9 cellular contexts compared by ENCODE assay signal in genomic region chr16:66426112-66427035, GRCh38. TPM values are rescaled to one million over a fixed set of nuclear protein-coding genes. Genes with fewer than 3 reads are reported as not detected.
A peak's percentile ranks its signal among the peaks of the same experiment; 100 is the strongest.
DNase-seq lines count a peak whose midpoint lies in the region; ATAC-seq and TF ChIP-seq lines count a peak whose summit lies in the region.
"Had no signal": no experiment of that assay in that cellular context is flagged by ENCODE, and none has a peak within 500 bp of the region (broad histone marks: within the 10 kb centered on the region; RNA-seq: fewer than 3 reads in every experiment).

No MANE protein-coding gene starts in this region.

- H3K18ac ChIP-seq in mesenchymal stem cell (ENCODE audit: low read depth in 1 of 2, low read length in 2 of 2): peak overlapping the region in 1 of 2 experiments; percentile 44

- H2BK5ac ChIP-seq in mesenchymal stem cell (ENCODE audit: low read depth, low read length, poor library complexity, severe bottlenecking): no peak overlapping the region

- H3K27me3 ChIP-seq in cardiac muscle cell: peaks cover 92% of the 10 kb centered on the region
- H3K27me3 ChIP-seq in mesenchymal stem cell (ENCODE audit: control insufficient read depth in 1 of 2, insufficient read depth in 1 of 2, low read length in 2 of 2): peaks cover 18 to 40% of the 10 kb centered on the region in 2 experiments
- no peaks in the 10 kb centered on the region for H3K27me3 ChIP-seq in aorta (ENCODE audit: control insufficient read depth in 1 of 2, insufficient read depth in 2 of 2, low read length in 1 of 2)

- TF ChIP-seq CTCF in cardiac muscle cell (IDR thresholded peaks at IDR 0.05; ENCODE audit: low read depth, low read length): no peak
- no peak for TF ChIP-seq CTCF in choroid plexus epithelial cell (conservative IDR thresholded peaks at IDR 0.05; ENCODE audit: low read depth, low read length)

- no peak overlapping the region for H3K27ac ChIP-seq in cardiac muscle cell
- no peak overlapping the region for H3K27ac ChIP-seq in mesenchymal stem cell (ENCODE audit: low read length, poor library complexity, severe bottlenecking)
- no peak overlapping the region for H3K27ac ChIP-seq in aorta (ENCODE audit: low read depth in 1 of 2, low read length in 2 of 2)

- peak overlapping the region in 1 of 2 experiments; percentile 64 for H3K14ac ChIP-seq in mesenchymal stem cell (ENCODE audit: low read length in 2 of 2)

- 17% methylated on average over 39 of the region's 56 CpGs for WGBS in mesenchymal stem cell
- 18% methylated on average over 51 to 56 of the region's 56 CpGs for WGBS in aorta, 2 donors

- H2BK15ac ChIP-seq in mesenchymal stem cell (ENCODE audit: low read depth, poor library complexity, severe bottlenecking): no peak overlapping the region

- H3K4me1 ChIP-seq in cardiac muscle cell (ENCODE audit: low read depth): no peaks in the 10 kb centered on the region
- peaks cover 31% of the 10 kb centered on the region for H3K4me1 ChIP-seq in mesenchymal stem cell (ENCODE audit: control insufficient read depth, insufficient read depth, low read depth, low read length)
- no peaks in the 10 kb centered on the region for H3K4me1 ChIP-seq in aorta (ENCODE audit: control insufficient read depth in 1 of 2, insufficient read depth in 2 of 2, low read length in 2 of 2)

- H2AK5ac ChIP-seq in mesenchymal stem cell (ENCODE audit: low read length, severe bottlenecking): no peak overlapping the region

- H3K4ac ChIP-seq in mesenchymal stem cell (ENCODE audit: low read depth in 1 of 2, low read length in 2 of 2): no peak overlapping the region

- H3K36me3 ChIP-seq in cardiac muscle cell (no peaks in the 10 kb centered on the region), mesenchymal stem cell (ENCODE audit: control insufficient read depth in 1 of 2, insufficient read depth in 2 of 2, low read depth in 1 of 2, low read length in 2 of 2) (no peaks in the 10 kb centered on the region), aorta (ENCODE audit: control insufficient read depth in 1 of 2, insufficient read depth in 2 of 2, low read length in 1 of 2) (no peaks in the 10 kb centered on the region)

- peaks cover 5% of the 10 kb centered on the region for H3K79me1 ChIP-seq in mesenchymal stem cell (replicated peaks; ENCODE audit: low read length, poor library complexity, severe bottlenecking)

- peak in 1 of 2 donors; percentile 25 for DNase-seq in cardiac muscle cell (ENCODE audit: low read depth in 1 of 2, low spot score in 1 of 2)
- no peak for DNase-seq in Right ventricle myocardium inferior (ENCODE audit: missing footprints)
- no peak for DNase-seq in choroid plexus epithelial cell (ENCODE audit: low read depth)
- DNase-seq in mesenchymal stem cell: no peak
- DNase-seq in aorta: peak in 1 of 2 donors; percentile 76
- DNase-seq: T-helper 1 cell had no signal

- H3K4me3 ChIP-seq in cardiac muscle cell: peak overlapping the region; percentile 35
- peak overlapping the region; percentile 32 for H3K4me3 ChIP-seq in choroid plexus epithelial cell (ENCODE audit: low read depth, low read length)
- peak overlapping the region; percentile 61 to 73 for H3K4me3 ChIP-seq in mesenchymal stem cell (ENCODE audit: insufficient read depth in 1 of 2, low read depth in 1 of 2, low read length in 2 of 2)
- peak overlapping the region; percentile 55 to 65 for H3K4me3 ChIP-seq in aorta (ENCODE audit: low read length in 2 of 2)

- no peaks in the 10 kb centered on the region for H3K9me3 ChIP-seq in cardiac muscle cell (ENCODE audit: low read depth)
- H3K9me3 ChIP-seq in mesenchymal stem cell (ENCODE audit: control insufficient read depth, low read length): no peaks in the 10 kb centered on the region
- H3K9me3 ChIP-seq in aorta (ENCODE audit: control insufficient read depth, low read length): no peaks in the 10 kb centered on the region

- H2AFZ ChIP-seq in mesenchymal stem cell (ENCODE audit: low read depth, low read length): no peak overlapping the region

- no peak overlapping the region for H4K8ac ChIP-seq in mesenchymal stem cell (ENCODE audit: low read length)

- H2BK12ac ChIP-seq in mesenchymal stem cell (ENCODE audit: low read length in 2 of 2): peak overlapping the region in 1 of 2 experiments; percentile 37

- H3K4me2 ChIP-seq in mesenchymal stem cell (ENCODE audit: low read length, poor library complexity, severe bottlenecking): peak overlapping the region; percentile 59

- no peak overlapping the region for H3K23ac ChIP-seq in mesenchymal stem cell (ENCODE audit: low read length in 2 of 2)

- intact Hi-C loops in Right ventricle myocardium inferior (cut with DNase I) (no loop called here), aorta (cut with DNase I) (no loop called here)

- peak overlapping the region; percentile 27 for H3K9ac ChIP-seq in mesenchymal stem cell (ENCODE audit: low read length)

- H2BK120ac ChIP-seq in mesenchymal stem cell (ENCODE audit: low read depth, low read length): no peak overlapping the region

- ATAC-seq in Right ventricle myocardium inferior: no peak
- ATAC-seq in aorta (ENCODE audit: low FRiP score): no peak
- ATAC-seq in HG03196 (IDR thresholded peaks at IDR 0.05; ENCODE audit: unreplicated experiment): no peak
- ATAC-seq in GM21723 (IDR thresholded peaks at IDR 0.05; ENCODE audit: unreplicated experiment): no peak
- ATAC-seq in GM19455 (IDR thresholded peaks at IDR 0.05; ENCODE audit: unreplicated experiment): no peak

- H4K91ac ChIP-seq in mesenchymal stem cell (ENCODE audit: low read length): no peak overlapping the region

RNA-seq across cellular contexts. Expression of gene BEAN1, which starts 0.7 kb away (rescaled TPM):
- total RNA-seq in cardiac muscle cell: 1.2 and 2.4 TPM in 2 replicates
- 2.9 and 3.0 TPM in 2 replicates for polyA plus RNA-seq in cardiac muscle cell
- total RNA-seq in Right ventricle myocardium inferior: 2.4 TPM
- 0.10 TPM for polyA plus RNA-seq in mesenchymal stem cell (2013, experiment 1 of 2)
- 0.07 TPM for polyA plus RNA-seq in mesenchymal stem cell (2013, experiment 2 of 2)
- 1 to 10 TPM in 1 of 2 donors, under 1 TPM in 1; 0.16 to 1.8 TPM for total RNA-seq in aorta
- polyA plus RNA-seq in aorta: under 1 TPM; 0.13 to 0.77 TPM

RNA-seq across cellular contexts. Expression of gene CDH5, which starts 59.9 kb away (rescaled TPM):
- total RNA-seq in cardiac muscle cell (0.88 and 4.1 TPM in 2 replicates), Right ventricle myocardium inferior (58.4 TPM), aorta (10 to 100 TPM; 38.2 to 97.5 TPM)
- polyA plus RNA-seq in cardiac muscle cell (1.1 and 5.6 TPM in 2 replicates), aorta (1 to 10 TPM; 1.5 to 3.6 TPM)
- polyA plus RNA-seq in mesenchymal stem cell (2013, experiment 1 of 2): 0.01 TPM
- not detected for polyA plus RNA-seq in mesenchymal stem cell (2013, experiment 2 of 2)
